ENCODE assay signal across 23 cellular contexts in genomic region chr14:71815110-71815509, GRCh38.
"Had no signal": no experiment of that assay in that cellular context is flagged by ENCODE, and none has a peak within 500 bp of the region (broad histone marks: within the 10 kb centered on the region; RNA-seq: fewer than 3 reads in every experiment).

No MANE protein-coding gene starts in this region.

- DNase-seq: effector memory CD4-positive, alpha-beta T cell; heart left ventricle; hippocampal formation; left colon; left ventricle myocardium superior; mesendoderm; naive B cell; nephron progenitor cell; posterior cingulate gyrus; spleen; stimulated activated CD4-positive, alpha-beta T cell treated with anti-CD3 and anti-CD28 coated beads, Interleukin-15, amount 100 ng/mL, for 24 hours; stimulated activated CD4-positive, alpha-beta T cell treated with anti-CD3 and anti-CD28 coated beads, Interleukin-1b, Interleukin-23, amount 100 ng/mL, for 48 hours; stimulated activated CD4-positive, alpha-beta T cell treated with anti-CD3 and anti-CD28 coated beads, Interleukin-4, amount 100 ng/mL, for 24 hours; stimulated activated naive CD8-positive, alpha-beta T cell treated with anti-CD3 and anti-CD28 coated beads, Interleukin-15, amount 100 ng/mL, for 72 hours; testis; upper lobe of right lung had no signal

- H3K36me3 ChIP-seq: heart left ventricle, neutrophil, spleen, tibial nerve, upper lobe of right lung, vagina had no signal

- H3K4me3 ChIP-seq: heart left ventricle, lung, spleen, testis, tibial nerve, upper lobe of right lung, vagina had no signal

- H3K4me1 Mint-ChIP-seq: naive B cell; nephron progenitor cell; stimulated activated memory B cell treated with anti-CD40 and anti-IgM and Interleukin-4, amounts not matched to agents 10 μg/mL and 1 μg/mL and 100 μg/mL, for 72 hours; stimulated activated naive CD8-positive, alpha-beta T cell treated with anti-CD3 and anti-CD28 coated beads, Interleukin-15, amount 100 ng/mL, for 72 hours had no signal

- H3K4me3 Mint-ChIP-seq: naive B cell; nephron progenitor cell; stimulated activated memory B cell treated with anti-CD40 and anti-IgM and Interleukin-4, amounts not matched to agents 10 μg/mL and 1 μg/mL and 100 μg/mL, for 72 hours; stimulated activated naive CD8-positive, alpha-beta T cell treated with anti-CD3 and anti-CD28 coated beads, Interleukin-15, amount 100 ng/mL, for 72 hours had no signal

- H3K4me1 ChIP-seq: heart left ventricle, spleen, testis, tibial nerve, upper lobe of right lung, vagina had no signal

- H3K27me3 ChIP-seq: heart left ventricle, testis, tibial nerve, upper lobe of right lung, vagina had no signal

- ATAC-seq: esophagus mucosa; heart left ventricle; left colon; left ventricle myocardium superior; sciatic nerve; stimulated activated memory B cell treated with anti-CD40 and anti-IgM and Interleukin-4, amounts not matched to agents 10 μg/mL and 1 μg/mL and 100 μg/mL, for 72 hours; stimulated activated naive CD8-positive, alpha-beta T cell treated with anti-CD3 and anti-CD28 coated beads, Interleukin-15, amount 100 ng/mL, for 72 hours; upper lobe of right lung had no signal

- H3K27ac Mint-ChIP-seq: naive B cell; nephron progenitor cell; stimulated activated memory B cell treated with anti-CD40 and anti-IgM and Interleukin-4, amounts not matched to agents 10 μg/mL and 1 μg/mL and 100 μg/mL, for 72 hours; stimulated activated naive CD8-positive, alpha-beta T cell treated with anti-CD3 and anti-CD28 coated beads, Interleukin-15, amount 100 ng/mL, for 72 hours had no signal

- H3K9me3 Mint-ChIP-seq: stimulated activated naive CD8-positive, alpha-beta T cell treated with anti-CD3 and anti-CD28 coated beads, Interleukin-15, amount 100 ng/mL, for 72 hours had no signal

- H3K27ac ChIP-seq: heart left ventricle, neutrophil, spleen, testis, tibial nerve, upper lobe of right lung, vagina had no signal

- H3K36me3 Mint-ChIP-seq: naive B cell; stimulated activated memory B cell treated with anti-CD40 and anti-IgM and Interleukin-4, amounts not matched to agents 10 μg/mL and 1 μg/mL and 100 μg/mL, for 72 hours had no signal

- H3K9me3 ChIP-seq: neutrophil, testis, upper lobe of right lung, vagina had no signal
